17 cellular contexts compared by ENCODE assay signal in genomic region chr22:37223965-37224551, GRCh38. TPM values are rescaled to one million over a fixed set of nuclear protein-coding genes. Genes with fewer than 3 reads are reported as not detected.
DNase-seq lines count a peak whose midpoint lies in the region; ATAC-seq and TF ChIP-seq lines count a peak whose summit lies in the region.
"Had no signal": no experiment of that assay in that cellular context is flagged by ENCODE, and none has a peak within 500 bp of the region (broad histone marks: within the 10 kb centered on the region; RNA-seq: fewer than 3 reads in every experiment).

No MANE protein-coding gene starts in this region.

- H2AK5ac ChIP-seq in trophoblast cell (ENCODE audit: low read length) = no peak overlapping the region

- H3K36me3 ChIP-seq in CD4-positive, alpha-beta memory T cell (ENCODE audit: insufficient read depth, low read length) = peaks cover 39% of the 10 kb centered on the region
- H3K36me3 ChIP-seq in sigmoid colon = no peaks in the 10 kb centered on the region
- H3K36me3 ChIP-seq in trophoblast cell (ENCODE audit: control insufficient read depth in 1 of 2, insufficient read depth in 2 of 2, low read length in 2 of 2) = no peaks in the 10 kb centered on the region
- H3K36me3 ChIP-seq: WERI-Rb-1 had no signal

- TF ChIP-seq EP300 in sigmoid colon (IDR thresholded peaks at IDR 0.05) = no peak

- peak; percentile 35 for ATAC-seq in GM19035 (IDR thresholded peaks at IDR 0.05; ENCODE audit: unreplicated experiment)
- ATAC-seq in memory B cell (ENCODE audit: low read depth) = peak; percentile 76
- ATAC-seq: foreskin keratinocyte had no signal

- peaks cover 0 to 3% (median 0%) of the 10 kb centered on the region in 8 donors for H3K9me3 Mint-ChIP-seq in CD4-positive, alpha-beta memory T cell
- peaks cover 13% of the 10 kb centered on the region for H3K9me3 Mint-ChIP-seq in T-helper 2 cell treated with Interferon-gamma antibody and Interleukin-4, amounts not matched to agents 5 μg/mL and 100 μg/mL, for 36 hours
- H3K9me3 Mint-ChIP-seq in memory B cell (peaks cover 4% of the 10 kb centered on the region), Calu3 (ENCODE audit: low read depth, unreplicated experiment) (no peaks in the 10 kb centered on the region)
- H3K9me3 Mint-ChIP-seq: HFFc6, nephron had no signal

- H3K27me3 ChIP-seq in CD4-positive, alpha-beta memory T cell (ENCODE audit: insufficient read depth, low read length) = no peaks in the 10 kb centered on the region
- H3K27me3 ChIP-seq in sigmoid colon = no peaks in the 10 kb centered on the region
- H3K27me3 ChIP-seq in trophoblast cell (ENCODE audit: insufficient read depth, low read length) = no peaks in the 10 kb centered on the region
- H3K27me3 ChIP-seq: foreskin keratinocyte had no signal

- no peak for DNase-seq in CD4-positive, alpha-beta memory T cell
- DNase-seq in T-helper 2 cell treated with Interferon-gamma antibody and Interleukin-4, amounts not matched to agents 5 μg/mL and 100 μg/mL, for 36 hours (ENCODE audit: low spot score) = no peak
- DNase-seq in memory B cell (ENCODE audit: low spot score in 2 of 2) (peak in 1 of 2 donors; percentile 51), amniotic stem cell (lab: John Stamatoyannopoulos, UW) (no peak), sigmoid colon (no peak), trophoblast cell (no peak), Calu3 (no peak)
- DNase-seq: dermis blood vessel endothelial cell; foreskin keratinocyte; HFFc6; islet precursor cell; stimulated activated CD8-positive, alpha-beta memory T cell treated with anti-CD3 and anti-CD28 coated beads, Interleukin-4, amount 100 ng/mL, for 48 hours; WERI-Rb-1 had no signal

- H3K4me1 ChIP-seq in CD4-positive, alpha-beta memory T cell (ENCODE audit: insufficient read depth, low read length) = peaks cover 97% of the 10 kb centered on the region
- H3K4me1 ChIP-seq in sigmoid colon = peaks cover 0 to 7% (median 0%) of the 10 kb centered on the region in 4 donors
- H3K4me1 ChIP-seq in trophoblast cell (ENCODE audit: control insufficient read depth in 1 of 2, insufficient read depth in 2 of 2, low read length in 2 of 2) = peaks cover 0 to 5% of the 10 kb centered on the region in 2 experiments

- H4K91ac ChIP-seq in trophoblast cell (ENCODE audit: low read depth, low read length) = no peak overlapping the region

- no peak overlapping the region for H3K14ac ChIP-seq in trophoblast cell (ENCODE audit: low read length)

- no peak overlapping the region for H3K23ac ChIP-seq in trophoblast cell (ENCODE audit: low read length)

- H2BK120ac ChIP-seq in trophoblast cell (ENCODE audit: insufficient read depth, low read length, poor library complexity) = no peak overlapping the region

- no peak overlapping the region for H3K4me2 ChIP-seq in trophoblast cell (ENCODE audit: low read length)
- H3K4me2 ChIP-seq: smooth muscle cell had no signal

- peak overlapping the region in 7 of 8 donors; percentile 23 to 87 (median 67) for H3K4me3 Mint-ChIP-seq in CD4-positive, alpha-beta memory T cell
- H3K4me3 Mint-ChIP-seq in T-helper 2 cell treated with Interferon-gamma antibody and Interleukin-4, amounts not matched to agents 5 μg/mL and 100 μg/mL, for 36 hours = peak overlapping the region; percentile 50
- H3K4me3 Mint-ChIP-seq in memory B cell (peak overlapping the region; percentile 77), Calu3 (ENCODE audit: low read depth, unreplicated experiment) (no peak overlapping the region)
- H3K4me3 Mint-ChIP-seq: HFFc6, nephron had no signal

- no peaks in the 10 kb centered on the region for H3K9me3 ChIP-seq in CD4-positive, alpha-beta memory T cell (ENCODE audit: control insufficient read depth in 1 of 2, low read length in 2 of 2)
- no peaks in the 10 kb centered on the region for H3K9me3 ChIP-seq in sigmoid colon
- peaks cover 2% of the 10 kb centered on the region for H3K9me3 ChIP-seq in trophoblast cell (ENCODE audit: insufficient read depth, low read depth, low read length)

- no peak overlapping the region for H3K9ac ChIP-seq in trophoblast cell (ENCODE audit: low read length)

- CTCF ChIA-PET in CD4-positive, alpha-beta memory T cell (lab: Charles Lee; ENCODE audit: partially characterized antibody) = interaction anchor here (1.0 to 5.8 kb wide), 4 partner anchors 14 to 36 kb away, joined by 3 to 58 read pairs (median 40); partner anchors contain the start of gene RAC2
- CTCF ChIA-PET in Calu3 (lab: Charles Lee) = no interaction called here

- no peaks in the 10 kb centered on the region for H3K79me2 ChIP-seq in trophoblast cell (ENCODE audit: control insufficient read depth, insufficient read depth, low read length, poor library complexity)

- peaks cover 77 to 92% (median 84%) of the 10 kb centered on the region in 4 donors for H3K4me1 Mint-ChIP-seq in CD4-positive, alpha-beta memory T cell
- H3K4me1 Mint-ChIP-seq in T-helper 2 cell treated with Interferon-gamma antibody and Interleukin-4, amounts not matched to agents 5 μg/mL and 100 μg/mL, for 36 hours (ENCODE audit: low read depth) = peaks cover 81% of the 10 kb centered on the region
- H3K4me1 Mint-ChIP-seq in memory B cell (peaks cover 82% of the 10 kb centered on the region), Calu3 (ENCODE audit: low read depth, unreplicated experiment) (peaks cover 11% of the 10 kb centered on the region)

- POLR2A ChIA-PET in CD4-positive, alpha-beta memory T cell (lab: Charles Lee; ENCODE audit: partially characterized antibody) = interaction anchor here (1.0 to 12.4 kb wide), 7 partner anchors 13 to 261 kb away, joined by 3 to 646 read pairs (median 4); partner anchors contain the start of genes IL2RB, MFNG and RAC2

- no TSS peak for BruUV-seq in Calu3 (replicated peaks; lab: Mats Ljungman, UMichigan)

- no peak overlapping the region for H2BK5ac ChIP-seq in trophoblast cell (ENCODE audit: low read depth, low read length, poor library complexity)

- TF ChIP-seq CTCF in sigmoid colon (IDR thresholded peaks at IDR 0.05) = no peak
- TF ChIP-seq CTCF in Calu3 (IDR thresholded peaks at IDR 0.05; ENCODE audit: unreplicated experiment) = no peak

- H3K27me3 Mint-ChIP-seq in CD4-positive, alpha-beta memory T cell = no peaks in the 10 kb centered on the region
- no peaks in the 10 kb centered on the region for H3K27me3 Mint-ChIP-seq in T-helper 2 cell treated with Interferon-gamma antibody and Interleukin-4, amounts not matched to agents 5 μg/mL and 100 μg/mL, for 36 hours (ENCODE audit: low read depth)
- no peaks in the 10 kb centered on the region for H3K27me3 Mint-ChIP-seq in memory B cell
- H3K27me3 Mint-ChIP-seq in Calu3 (ENCODE audit: unreplicated experiment) = peaks cover 25% of the 10 kb centered on the region

- 66 to 85% methylated on average over 3 of the region's 3 CpGs for WGBS in sigmoid colon, 2 donors
- WGBS in trophoblast cell (ENCODE audit: extremely low coverage, insufficient coverage, insufficient read length) = no CpG with 5 or more reads among the region's 3 CpGs

- H3K27ac ChIP-seq in CD4-positive, alpha-beta memory T cell (ENCODE audit: low read depth, low read length) = peak overlapping the region; percentile 46
- H3K27ac ChIP-seq in sigmoid colon = no peak overlapping the region
- H3K27ac ChIP-seq in trophoblast cell (ENCODE audit: low read depth, low read length) = no peak overlapping the region
- H3K27ac ChIP-seq: foreskin keratinocyte, WERI-Rb-1 had no signal

- TF ChIP-seq POLR2A in sigmoid colon (IDR thresholded peaks at IDR 0.05) = no peak

- no peak overlapping the region for H2AFZ ChIP-seq in trophoblast cell (ENCODE audit: insufficient read depth, low read length, poor library complexity)

- intact Hi-C loops in CD4-positive, alpha-beta memory T cell (cut with micrococcal nuclease) = no loop called here
- intact Hi-C loops in sigmoid colon (cut with DNase I) (no loop called here), Calu3 (cut with micrococcal nuclease; ENCODE audit: unreplicated experiment) (no loop called here)

- no peak overlapping the region for H3K18ac ChIP-seq in trophoblast cell (ENCODE audit: low read length)

- no peak overlapping the region for H3K4ac ChIP-seq in trophoblast cell (ENCODE audit: low read depth, low read length)

- H2BK12ac ChIP-seq in trophoblast cell (ENCODE audit: low read length) = no peak overlapping the region

- no peak overlapping the region for H4K12ac ChIP-seq in trophoblast cell (ENCODE audit: low read depth, low read length)

- peak overlapping the region in 1 of 2 donors; percentile 16 for H3K4me3 ChIP-seq in CD4-positive, alpha-beta memory T cell (ENCODE audit: low read length in 2 of 2)
- H3K4me3 ChIP-seq in sigmoid colon = no peak overlapping the region
- H3K4me3 ChIP-seq in trophoblast cell (ENCODE audit: low read depth, low read length) = no peak overlapping the region
- H3K4me3 ChIP-seq: smooth muscle cell had no signal

- peak overlapping the region; percentile 82 to 98 (median 90) for H3K27ac Mint-ChIP-seq in CD4-positive, alpha-beta memory T cell
- peak overlapping the region; percentile 94 for H3K27ac Mint-ChIP-seq in T-helper 2 cell treated with Interferon-gamma antibody and Interleukin-4, amounts not matched to agents 5 μg/mL and 100 μg/mL, for 36 hours
- peak overlapping the region; percentile 97 for H3K27ac Mint-ChIP-seq in memory B cell
- H3K27ac Mint-ChIP-seq in Calu3 (ENCODE audit: unreplicated experiment) = no peak overlapping the region
- H3K27ac Mint-ChIP-seq: HFFc6 had no signal

- no peak overlapping the region for H4K8ac ChIP-seq in trophoblast cell (ENCODE audit: low read depth, low read length)

- H3K36me3 Mint-ChIP-seq in CD4-positive, alpha-beta memory T cell = peaks cover 48 to 51% of the 10 kb centered on the region in 2 donors
- H3K36me3 Mint-ChIP-seq in T-helper 2 cell treated with Interferon-gamma antibody and Interleukin-4, amounts not matched to agents 5 μg/mL and 100 μg/mL, for 36 hours (ENCODE audit: low read depth) = peaks cover 78% of the 10 kb centered on the region
- peaks cover 38% of the 10 kb centered on the region for H3K36me3 Mint-ChIP-seq in memory B cell
- peaks cover 4% of the 10 kb centered on the region for H3K36me3 Mint-ChIP-seq in Calu3 (ENCODE audit: insufficient read depth, unreplicated experiment)

- H3K79me1 ChIP-seq in trophoblast cell (ENCODE audit: low read length) = no peaks in the 10 kb centered on the region

RNA-seq across cellular contexts. Expression of gene SSTR3, which starts 11.8 kb away (rescaled TPM):
- total RNA-seq in CD4-positive, alpha-beta memory T cell = 1 to 10 TPM; 8.2 to 9.3 TPM
- 1 to 10 TPM in 1 of 2 donors, under 1 TPM in 1; 0.50 to 1.4 TPM for polyA plus RNA-seq in CD4-positive, alpha-beta memory T cell
- total RNA-seq in sigmoid colon (under 1 TPM in 1 of 4 donors, not detected in 3; 0.36 TPM), Calu3 (2022) (not detected in 2 replicates)
- 1 to 10 TPM in 1 of 3 donors, not detected in 2; 1.7 TPM for polyA plus RNA-seq in sigmoid colon
- not detected in 2 replicates for polyA plus RNA-seq in trophoblast cell (2013)
- total RNA-seq: dermis blood vessel endothelial cell, foreskin keratinocyte, HFFc6, smooth muscle cell had no signal
- polyA plus RNA-seq: BJ, foreskin keratinocyte, smooth muscle cell had no signal

RNA-seq across cellular contexts. Expression of gene RAC2, which starts 20.0 kb away (rescaled TPM):
- total RNA-seq in CD4-positive, alpha-beta memory T cell = 100 to 1,000 TPM; 304 to 318 TPM
- 100 to 1,000 TPM; 724 to 917 TPM for polyA plus RNA-seq in CD4-positive, alpha-beta memory T cell
- 1 to 10 TPM; 3.0 to 8.0 (median 5.0) TPM for total RNA-seq in sigmoid colon
- polyA plus RNA-seq in sigmoid colon = 100 to 1,000 TPM in 1 of 3 donors, 10 to 100 TPM in 2; 14.8 to 138 (median 17.4) TPM
- polyA plus RNA-seq in trophoblast cell (2013) = 1.9 and 2.5 TPM in 2 replicates
- 21.0 and 24.0 TPM in 2 replicates for total RNA-seq in Calu3 (2022)

RNA-seq across cellular contexts. Expression of gene C1QTNF6, which starts 36.0 kb away (rescaled TPM):
- total RNA-seq in CD4-positive, alpha-beta memory T cell = 10 to 100 TPM; 23.1 to 24.8 TPM
- polyA plus RNA-seq in CD4-positive, alpha-beta memory T cell = under 1 TPM; 0.49 to 0.89 TPM
- 1 to 10 TPM; 1.1 to 5.5 (median 1.6) TPM for total RNA-seq in sigmoid colon
- polyA plus RNA-seq in sigmoid colon = 10 to 100 TPM in 1 of 3 donors, 1 to 10 TPM in 2; 1.8 to 12.1 (median 1.8) TPM
- polyA plus RNA-seq in trophoblast cell (2013) = 64.9 and 67.2 TPM in 2 replicates
- 6.2 and 7.5 TPM in 2 replicates for total RNA-seq in Calu3 (2022)

RNA-seq across cellular contexts. Expression of gene CYTH4, which starts 58.2 kb away (rescaled TPM):
- total RNA-seq in CD4-positive, alpha-beta memory T cell = 100 to 1,000 TPM; 169 to 177 TPM
- polyA plus RNA-seq in CD4-positive, alpha-beta memory T cell = 10 to 100 TPM; 39.4 to 57.0 TPM
- total RNA-seq in sigmoid colon = 10 to 100 TPM in 1 of 4 donors, 1 to 10 TPM in 3; 6.1 to 22.0 (median 8.0) TPM
- 10 to 100 TPM in 1 of 3 donors, 1 to 10 TPM in 2; 4.2 to 18.8 (median 5.1) TPM for polyA plus RNA-seq in sigmoid colon
- not detected in 2 replicates for polyA plus RNA-seq in trophoblast cell (2013)
- total RNA-seq in Calu3 (2022) = 0.38 and 0.59 TPM in 2 replicates
- total RNA-seq: smooth muscle cell had no signal
- polyA plus RNA-seq: BJ, smooth muscle cell had no signal

Comparison
In these comparisons a context has a peak if more than half of its experiments do, and no peak if none do; other contexts are left out.
1. RNA of gene RAC2, which starts 20.0 kb away (total RNA-seq): 304 to 318 TPM in CD4-positive, alpha-beta memory T cell; 21.0 to 24.0 TPM in Calu3 and 3.0 to 8.0 TPM in sigmoid colon; every median in the first group is over 10 times any median in the second.